2 cellular contexts compared by ENCODE assay signal in the genomic region with DNA sequence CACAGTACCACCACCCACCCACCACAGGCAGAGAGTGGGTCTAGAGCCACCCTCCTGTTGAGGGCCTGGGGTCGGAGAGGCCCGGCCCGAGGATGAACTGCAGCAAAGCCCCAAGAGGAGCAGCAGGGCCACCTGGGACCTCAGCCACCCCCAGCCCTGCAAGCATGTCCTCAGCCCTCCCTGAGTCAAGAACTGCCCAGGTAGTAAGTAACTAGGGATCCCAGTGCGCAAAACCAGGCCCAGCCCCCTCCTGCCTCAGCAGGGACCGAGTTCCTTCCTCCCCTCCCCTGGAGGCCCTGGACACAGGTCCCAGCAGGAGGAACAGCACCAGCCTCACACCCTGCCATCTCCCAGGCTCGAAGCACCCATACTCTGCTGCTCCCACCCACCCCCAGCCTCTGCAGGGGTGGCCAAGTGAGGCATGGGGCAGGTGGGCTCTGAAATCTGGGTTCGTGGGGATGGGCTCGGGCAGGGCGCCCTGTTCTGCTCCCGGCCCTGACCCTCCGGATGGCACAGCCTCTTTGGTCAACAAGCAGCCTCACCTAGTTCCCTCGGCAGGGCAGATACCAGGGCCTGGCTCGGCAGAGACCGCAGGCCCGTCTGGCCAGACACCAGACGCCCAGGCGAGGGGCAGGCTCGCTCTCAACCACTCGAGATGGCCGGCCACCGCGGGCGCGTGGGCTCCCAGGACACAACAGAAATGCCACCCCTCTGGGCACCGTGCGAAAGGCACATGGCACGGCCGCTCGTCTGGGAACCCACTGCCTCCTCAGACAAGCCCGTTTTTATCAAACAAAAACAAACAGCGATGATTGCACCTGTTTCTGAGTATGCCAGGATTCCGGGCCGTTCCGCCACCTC.
TF ChIP-seq lines count a peak whose summit lies in the region.

No MANE protein-coding gene starts in this region.

TF ChIP-seq in GM23338, 12 proteins besides CTCF, POLR2A, EP300 and RAD21 (continues in another document):
- TF ChIP-seq EZH2phosphoT487 (IDR thresholded peaks at IDR 0.05; ENCODE audit: unreplicated experiment), result no peak
- TF ChIP-seq, protein P1, sequence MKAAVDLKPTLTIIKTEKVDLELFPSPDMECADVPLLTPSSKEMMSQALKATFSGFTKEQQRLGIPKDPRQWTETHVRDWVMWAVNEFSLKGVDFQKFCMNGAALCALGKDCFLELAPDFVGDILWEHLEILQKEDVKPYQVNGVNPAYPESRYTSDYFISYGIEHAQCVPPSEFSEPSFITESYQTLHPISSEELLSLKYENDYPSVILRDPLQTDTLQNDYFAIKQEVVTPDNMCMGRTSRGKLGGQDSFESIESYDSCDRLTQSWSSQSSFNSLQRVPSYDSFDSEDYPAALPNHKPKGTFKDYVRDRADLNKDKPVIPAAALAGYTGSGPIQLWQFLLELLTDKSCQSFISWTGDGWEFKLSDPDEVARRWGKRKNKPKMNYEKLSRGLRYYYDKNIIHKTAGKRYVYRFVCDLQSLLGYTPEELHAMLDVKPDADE (IDR thresholded peaks at IDR 0.05), result no peak
- TF ChIP-seq, protein P2, sequence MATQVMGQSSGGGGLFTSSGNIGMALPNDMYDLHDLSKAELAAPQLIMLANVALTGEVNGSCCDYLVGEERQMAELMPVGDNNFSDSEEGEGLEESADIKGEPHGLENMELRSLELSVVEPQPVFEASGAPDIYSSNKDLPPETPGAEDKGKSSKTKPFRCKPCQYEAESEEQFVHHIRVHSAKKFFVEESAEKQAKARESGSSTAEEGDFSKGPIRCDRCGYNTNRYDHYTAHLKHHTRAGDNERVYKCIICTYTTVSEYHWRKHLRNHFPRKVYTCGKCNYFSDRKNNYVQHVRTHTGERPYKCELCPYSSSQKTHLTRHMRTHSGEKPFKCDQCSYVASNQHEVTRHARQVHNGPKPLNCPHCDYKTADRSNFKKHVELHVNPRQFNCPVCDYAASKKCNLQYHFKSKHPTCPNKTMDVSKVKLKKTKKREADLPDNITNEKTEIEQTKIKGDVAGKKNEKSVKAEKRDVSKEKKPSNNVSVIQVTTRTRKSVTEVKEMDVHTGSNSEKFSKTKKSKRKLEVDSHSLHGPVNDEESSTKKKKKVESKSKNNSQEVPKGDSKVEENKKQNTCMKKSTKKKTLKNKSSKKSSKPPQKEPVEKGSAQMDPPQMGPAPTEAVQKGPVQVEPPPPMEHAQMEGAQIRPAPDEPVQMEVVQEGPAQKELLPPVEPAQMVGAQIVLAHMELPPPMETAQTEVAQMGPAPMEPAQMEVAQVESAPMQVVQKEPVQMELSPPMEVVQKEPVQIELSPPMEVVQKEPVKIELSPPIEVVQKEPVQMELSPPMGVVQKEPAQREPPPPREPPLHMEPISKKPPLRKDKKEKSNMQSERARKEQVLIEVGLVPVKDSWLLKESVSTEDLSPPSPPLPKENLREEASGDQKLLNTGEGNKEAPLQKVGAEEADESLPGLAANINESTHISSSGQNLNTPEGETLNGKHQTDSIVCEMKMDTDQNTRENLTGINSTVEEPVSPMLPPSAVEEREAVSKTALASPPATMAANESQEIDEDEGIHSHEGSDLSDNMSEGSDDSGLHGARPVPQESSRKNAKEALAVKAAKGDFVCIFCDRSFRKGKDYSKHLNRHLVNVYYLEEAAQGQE (IDR thresholded peaks at IDR 0.05; ENCODE audit: unreplicated experiment), result no peak
- TF ChIP-seq STAT1 (IDR thresholded peaks at IDR 0.05; ENCODE audit: unreplicated experiment), result no peak
- TF ChIP-seq CREB1 (CRISPR knock-in tag; IDR thresholded peaks at IDR 0.05; ENCODE audit: low read depth), result no peak
- no peak for TF ChIP-seq POLR2AphosphoS5 (IDR thresholded peaks at IDR 0.05; ENCODE audit: low read depth)
- no peak for TF ChIP-seq ZNF114 (CRISPR knock-in tag; IDR thresholded peaks at IDR 0.05)

TF ChIP-seq in HepG2, 621 proteins besides CTCF, POLR2A, EP300 and RAD21:
- TF ChIP-seq, protein P3, sequence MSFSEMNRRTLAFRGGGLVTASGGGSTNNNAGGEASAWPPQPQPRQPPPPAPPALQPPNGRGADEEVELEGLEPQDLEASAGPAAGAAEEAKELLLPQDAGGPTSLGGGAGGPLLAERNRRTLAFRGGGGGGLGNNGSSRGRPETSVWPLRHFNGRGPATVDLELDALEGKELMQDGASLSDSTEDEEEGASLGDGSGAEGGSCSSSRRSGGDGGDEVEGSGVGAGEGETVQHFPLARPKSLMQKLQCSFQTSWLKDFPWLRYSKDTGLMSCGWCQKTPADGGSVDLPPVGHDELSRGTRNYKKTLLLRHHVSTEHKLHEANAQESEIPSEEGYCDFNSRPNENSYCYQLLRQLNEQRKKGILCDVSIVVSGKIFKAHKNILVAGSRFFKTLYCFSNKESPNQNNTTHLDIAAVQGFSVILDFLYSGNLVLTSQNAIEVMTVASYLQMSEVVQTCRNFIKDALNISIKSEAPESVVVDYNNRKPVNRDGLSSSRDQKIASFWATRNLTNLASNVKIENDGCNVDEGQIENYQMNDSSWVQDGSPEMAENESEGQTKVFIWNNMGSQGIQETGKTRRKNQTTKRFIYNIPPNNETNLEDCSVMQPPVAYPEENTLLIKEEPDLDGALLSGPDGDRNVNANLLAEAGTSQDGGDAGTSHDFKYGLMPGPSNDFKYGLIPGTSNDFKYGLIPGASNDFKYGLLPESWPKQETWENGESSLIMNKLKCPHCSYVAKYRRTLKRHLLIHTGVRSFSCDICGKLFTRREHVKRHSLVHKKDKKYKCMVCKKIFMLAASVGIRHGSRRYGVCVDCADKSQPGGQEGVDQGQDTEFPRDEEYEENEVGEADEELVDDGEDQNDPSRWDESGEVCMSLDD (CRISPR knock-in tag; IDR thresholded peaks at IDR 0.05; ENCODE audit: borderline replicate concordance), result no peak
- TF ChIP-seq CAMTA2 (CRISPR knock-in tag; IDR thresholded peaks at IDR 0.05; ENCODE audit: borderline replicate concordance) (0 out of 2 replicates have a peak, but pooled peaks have one; percentile 65), GABPA (IDR thresholded peaks at IDR 0.05; ENCODE audit: low read depth, low read length) (no peak), GABPA (CRISPR knock-in tag; IDR thresholded peaks at IDR 0.05; ENCODE audit: low read depth) (no peak), ZNF510 (CRISPR knock-in tag; IDR thresholded peaks at IDR 0.05; ENCODE audit: low read depth) (peak; percentile 48; the same call in 1 of the 2 replicates), KDM5B (CRISPR knock-in tag; IDR thresholded peaks at IDR 0.05; ENCODE audit: borderline replicate concordance) (0 out of 2 replicates have a peak, but pooled peaks have one; percentile 30), ZNF446 (CRISPR knock-in tag; IDR thresholded peaks at IDR 0.05) (peak; percentile 50; the same call in 1 of the 2 replicates), DNMT1 (CRISPR knock-in tag; IDR thresholded peaks at IDR 0.05) (no peak), ZNF709 (CRISPR knock-in tag; IDR thresholded peaks at IDR 0.05) (0 out of 2 replicates have a peak, but pooled peaks have one; percentile 28), ZNF260 (CRISPR knock-in tag; IDR thresholded peaks at IDR 0.05; ENCODE audit: borderline replicate concordance, low read depth) (no peak), ZNF776 (CRISPR knock-in tag; IDR thresholded peaks at IDR 0.05) (0 out of 2 replicates have a peak, but pooled peaks have one; percentile 54)
- TF ChIP-seq, protein P4, sequence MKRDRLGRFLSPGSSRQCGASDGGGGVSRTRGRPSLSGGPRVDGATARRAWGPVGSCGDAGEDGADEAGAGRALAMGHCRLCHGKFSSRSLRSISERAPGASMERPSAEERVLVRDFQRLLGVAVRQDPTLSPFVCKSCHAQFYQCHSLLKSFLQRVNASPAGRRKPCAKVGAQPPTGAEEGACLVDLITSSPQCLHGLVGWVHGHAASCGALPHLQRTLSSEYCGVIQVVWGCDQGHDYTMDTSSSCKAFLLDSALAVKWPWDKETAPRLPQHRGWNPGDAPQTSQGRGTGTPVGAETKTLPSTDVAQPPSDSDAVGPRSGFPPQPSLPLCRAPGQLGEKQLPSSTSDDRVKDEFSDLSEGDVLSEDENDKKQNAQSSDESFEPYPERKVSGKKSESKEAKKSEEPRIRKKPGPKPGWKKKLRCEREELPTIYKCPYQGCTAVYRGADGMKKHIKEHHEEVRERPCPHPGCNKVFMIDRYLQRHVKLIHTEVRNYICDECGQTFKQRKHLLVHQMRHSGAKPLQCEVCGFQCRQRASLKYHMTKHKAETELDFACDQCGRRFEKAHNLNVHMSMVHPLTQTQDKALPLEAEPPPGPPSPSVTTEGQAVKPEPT (CRISPR knock-in tag; IDR thresholded peaks at IDR 0.05; ENCODE audit: low read depth), result no peak
- TF ChIP-seq, protein P5, sequence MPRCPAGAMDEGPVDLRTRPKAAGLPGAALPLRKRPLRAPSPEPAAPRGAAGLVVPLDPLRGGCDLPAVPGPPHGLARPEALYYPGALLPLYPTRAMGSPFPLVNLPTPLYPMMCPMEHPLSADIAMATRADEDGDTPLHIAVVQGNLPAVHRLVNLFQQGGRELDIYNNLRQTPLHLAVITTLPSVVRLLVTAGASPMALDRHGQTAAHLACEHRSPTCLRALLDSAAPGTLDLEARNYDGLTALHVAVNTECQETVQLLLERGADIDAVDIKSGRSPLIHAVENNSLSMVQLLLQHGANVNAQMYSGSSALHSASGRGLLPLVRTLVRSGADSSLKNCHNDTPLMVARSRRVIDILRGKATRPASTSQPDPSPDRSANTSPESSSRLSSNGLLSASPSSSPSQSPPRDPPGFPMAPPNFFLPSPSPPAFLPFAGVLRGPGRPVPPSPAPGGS (CRISPR knock-in tag; IDR thresholded peaks at IDR 0.05), result 0 out of 2 replicates have a peak, but pooled peaks have one; percentile 10
- TF ChIP-seq, protein P6, sequence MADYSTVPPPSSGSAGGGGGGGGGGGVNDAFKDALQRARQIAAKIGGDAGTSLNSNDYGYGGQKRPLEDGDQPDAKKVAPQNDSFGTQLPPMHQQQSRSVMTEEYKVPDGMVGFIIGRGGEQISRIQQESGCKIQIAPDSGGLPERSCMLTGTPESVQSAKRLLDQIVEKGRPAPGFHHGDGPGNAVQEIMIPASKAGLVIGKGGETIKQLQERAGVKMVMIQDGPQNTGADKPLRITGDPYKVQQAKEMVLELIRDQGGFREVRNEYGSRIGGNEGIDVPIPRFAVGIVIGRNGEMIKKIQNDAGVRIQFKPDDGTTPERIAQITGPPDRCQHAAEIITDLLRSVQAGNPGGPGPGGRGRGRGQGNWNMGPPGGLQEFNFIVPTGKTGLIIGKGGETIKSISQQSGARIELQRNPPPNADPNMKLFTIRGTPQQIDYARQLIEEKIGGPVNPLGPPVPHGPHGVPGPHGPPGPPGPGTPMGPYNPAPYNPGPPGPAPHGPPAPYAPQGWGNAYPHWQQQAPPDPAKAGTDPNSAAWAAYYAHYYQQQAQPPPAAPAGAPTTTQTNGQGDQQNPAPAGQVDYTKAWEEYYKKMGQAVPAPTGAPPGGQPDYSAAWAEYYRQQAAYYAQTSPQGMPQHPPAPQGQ (CRISPR knock-in tag; IDR thresholded peaks at IDR 0.05; ENCODE audit: borderline replicate concordance), result no peak
